Comparison of ENCODE assay signal across 12 cellular contexts in the genomic region with DNA sequence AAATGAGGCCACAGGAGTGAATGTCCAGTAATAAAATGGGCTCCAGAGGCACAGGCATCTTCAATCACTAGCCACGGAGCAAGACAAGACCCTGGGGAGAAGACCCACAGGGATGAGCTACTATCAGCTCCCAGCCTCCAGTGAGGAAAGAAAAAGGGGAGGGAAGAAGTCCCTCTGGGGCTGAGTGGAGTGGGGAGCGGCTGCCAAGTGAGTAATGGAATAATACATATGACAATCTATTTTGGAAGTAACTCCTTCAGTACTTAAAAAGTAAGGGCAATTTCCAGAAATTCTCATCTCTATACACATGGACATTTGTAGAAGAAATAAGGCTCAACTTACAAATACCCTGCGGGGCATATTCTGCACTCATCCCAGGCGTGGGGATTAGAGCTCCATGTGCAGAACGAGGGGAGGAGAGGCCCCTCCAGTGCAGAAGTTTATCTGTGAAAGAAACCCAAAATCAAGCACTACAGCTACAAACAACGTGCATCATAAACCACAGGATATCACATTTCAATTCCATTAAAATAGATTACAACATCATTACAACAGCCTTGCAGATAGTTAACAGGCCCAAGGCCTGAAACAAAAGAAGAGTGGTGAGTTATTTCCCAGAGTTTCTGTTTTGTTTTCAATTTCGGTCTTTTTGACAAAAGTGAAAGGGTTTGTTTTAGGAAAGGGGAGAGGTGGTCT.
DNase-seq lines count a peak whose midpoint lies in the region; ATAC-seq, FAIRE-seq and TF ChIP-seq lines count a peak whose summit lies in the region.
"Had no signal": no experiment of that assay in that cellular context is flagged by ENCODE, and none has a peak within 500 bp of the region (broad histone marks: within the 10 kb centered on the region; RNA-seq: fewer than 3 reads in every experiment).

No MANE protein-coding gene starts in this region.

- peaks cover 52 to 73% of the 10 kb centered on the region in 2 donors for H3K4me1 Mint-ChIP-seq in stimulated activated naive B cell treated with anti-CD40 and anti-IgM and Interleukin-4, amounts not matched to agents 10 μg/mL and 1 μg/mL and 100 μg/mL, for 72 hours

- H3K27me3 ChIP-seq in transverse colon = no peaks in the 10 kb centered on the region
- H3K27me3 ChIP-seq: spleen had no signal

- intact Hi-C loops in transverse colon (cut with DNase I; ENCODE audit: low total_unique reads) = no loop called here

- peaks cover 44 to 66% of the 10 kb centered on the region in 2 donors for H3K36me3 Mint-ChIP-seq in stimulated activated naive B cell treated with anti-CD40 and anti-IgM and Interleukin-4, amounts not matched to agents 10 μg/mL and 1 μg/mL and 100 μg/mL, for 72 hours

- no peak for FAIRE-seq in GM12891 (lab: Jason Lieb, UNC)
- FAIRE-seq: endometrium had no signal

- in situ Hi-C loops in transverse colon (cut with MboI; ENCODE audit: low pct_ligation_motif_present in 1 of 4, low pct_unique_long_range_greater_than_20kb in 1 of 4, low sequenced_read_pairs in 3 of 4) = no loop called here

- H3K4me3 ChIP-seq in choroid plexus epithelial cell (ENCODE audit: low read depth, low read length) (no peak overlapping the region), transverse colon (no peak overlapping the region)
- H3K4me3 ChIP-seq: spleen had no signal

- no peaks in the 10 kb centered on the region for H3K9me3 ChIP-seq in transverse colon
- H3K9me3 ChIP-seq: spleen had no signal

- H3K4me3 Mint-ChIP-seq in stimulated activated naive B cell treated with anti-CD40 and anti-IgM and Interleukin-4, amounts not matched to agents 10 μg/mL and 1 μg/mL and 100 μg/mL, for 72 hours = peak overlapping the region in 1 of 2 donors; percentile 17

- H3K27ac Mint-ChIP-seq in stimulated activated naive B cell treated with anti-CD40 and anti-IgM and Interleukin-4, amounts not matched to agents 10 μg/mL and 1 μg/mL and 100 μg/mL, for 72 hours = peak overlapping the region; percentile 73

- DNase-seq in NOMO-1 treated with DMSO at 0.1 percent for 48 hours (lab: John Stamatoyannopoulos, UW; ENCODE audit: unreplicated experiment) = peak; percentile 15
- no peak for DNase-seq in NOMO-1 (lab: John Stamatoyannopoulos, UW; ENCODE audit: unreplicated experiment in 2 of 2)
- peak; percentile 60 for DNase-seq in MV-4-11 (lab: John Stamatoyannopoulos, UW)
- peak; percentile 77 for DNase-seq in choroid plexus epithelial cell (ENCODE audit: low read depth)
- no peak for DNase-seq in stimulated activated naive B cell treated with anti-CD40 and anti-IgM and Interleukin-4, amounts not matched to agents 10 μg/mL and 1 μg/mL and 100 μg/mL, for 72 hours
- no peak for DNase-seq in transverse colon
- no peak for DNase-seq in GM12891 (ENCODE audit: insufficient read length, low spot score)
- no peak for DNase-seq in KG1 (lab: John Stamatoyannopoulos, UW)
- DNase-seq: ACHN, amniotic stem cell, spleen had no signal

- no peaks in the 10 kb centered on the region for H3K27me3 Mint-ChIP-seq in stimulated activated naive B cell treated with anti-CD40 and anti-IgM and Interleukin-4, amounts not matched to agents 10 μg/mL and 1 μg/mL and 100 μg/mL, for 72 hours

- ATAC-seq in stimulated activated naive B cell treated with anti-CD40 and anti-IgM and Interleukin-4, amounts not matched to agents 10 μg/mL and 1 μg/mL and 100 μg/mL, for 72 hours (replicated peaks) = peak in 1 of 2 donors; percentile 34

- 75 to 81% methylated on average over 5 to 7 of the region's 7 CpGs for WGBS in transverse colon (ENCODE audit: low coverage in 1 of 2), 2 donors

- TF ChIP-seq POLR2A in transverse colon (IDR thresholded peaks at IDR 0.05) = no peak
- TF ChIP-seq POLR2A in GM12891 (IDR thresholded peaks at IDR 0.05; ENCODE audit: low read depth, low read length) = no peak

- H3K4me1 ChIP-seq in transverse colon = no peaks in the 10 kb centered on the region

- TF ChIP-seq EP300 in transverse colon (IDR thresholded peaks at IDR 0.05; ENCODE audit: low read depth) = no peak

- no peaks in the 10 kb centered on the region for H3K36me3 ChIP-seq in transverse colon

- peaks cover 3% of the 10 kb centered on the region in 2 donors for H3K9me3 Mint-ChIP-seq in stimulated activated naive B cell treated with anti-CD40 and anti-IgM and Interleukin-4, amounts not matched to agents 10 μg/mL and 1 μg/mL and 100 μg/mL, for 72 hours

- no peak overlapping the region for H3K27ac ChIP-seq in transverse colon

- TF ChIP-seq CTCF in choroid plexus epithelial cell (conservative IDR thresholded peaks at IDR 0.05; ENCODE audit: low read depth, low read length) (no peak), transverse colon (IDR thresholded peaks at IDR 0.05) (no peak)

TF ChIP-seq in GM12891, 5 proteins besides CTCF, POLR2A, EP300 and RAD21:
- TF ChIP-seq TAF1 (IDR thresholded peaks at IDR 0.05; ENCODE audit: low read depth, low read length) (no peak), PAX5 (IDR thresholded peaks at IDR 0.05; ENCODE audit: insufficient read depth, low read length, severe bottlenecking) (no peak), POU2F2 (IDR thresholded peaks at IDR 0.05; ENCODE audit: low read depth, low read length) (no peak), POLR2AphosphoS5 (IDR thresholded peaks at IDR 0.05; ENCODE audit: low read depth, low read length) (no peak), SPI1 (IDR thresholded peaks at IDR 0.05; ENCODE audit: low read depth, low read length) (no peak)
TF ChIP-seq in GM12891: peak in this region for 0.

Comparison
In these comparisons a context has a peak if more than half of its experiments do, and no peak if none do; other contexts are left out.
1. DNase-seq: peak in NOMO-1 treated with DMSO at 0.1 percent for 48 hours (single experiment), MV-4-11 (single experiment) and choroid plexus epithelial cell (single experiment); none in NOMO-1 (0 of 2), stimulated activated naive B cell treated with anti-CD40 and anti-IgM and Interleukin-4, amounts not matched to agents 10 μg/mL and 1 μg/mL and 100 μg/mL, for 72 hours (single experiment), transverse colon (single experiment), GM12891 (single experiment) and KG1 (single experiment).